ENCODE assay signal across 15 cellular contexts in genomic region chr3:114551770-114552526, GRCh38.
DNase-seq lines count a peak whose midpoint lies in the region; ATAC-seq and TF ChIP-seq lines count a peak whose summit lies in the region.
"Had no signal": no experiment of that assay in that cellular context is flagged by ENCODE, and none has a peak within 500 bp of the region (broad histone marks: within the 10 kb centered on the region; RNA-seq: fewer than 3 reads in every experiment).

No MANE protein-coding gene starts in this region.

- no peaks in the 10 kb centered on the region for H3K27me3 Mint-ChIP-seq in activated CD8-positive, alpha-beta memory T cell treated with anti-CD3 and anti-CD28 coated beads, Interleukin-2, amount 10 ng/mL, durations not matched to agents 7 days and 5 days

- H3K9me3 ChIP-seq in psoas muscle (no peaks in the 10 kb centered on the region), testis (no peaks in the 10 kb centered on the region)

- intact Hi-C loops in psoas muscle (cut with DNase I), result no loop called here
- intact Hi-C loops in testis (cut with DNase I; ENCODE audit: low total_unique reads), result no loop called here
- intact Hi-C loops in lower leg skin (cut with DNase I; ENCODE audit: low total_unique reads), result no loop called here

- H3K4me3 ChIP-seq in HFF-Myc (replicated peaks; ENCODE audit: low read depth, low read length) (no peak overlapping the region), psoas muscle (no peak overlapping the region), testis (no peak overlapping the region), lower leg skin (ENCODE audit: low read depth, poor library complexity, severe bottlenecking) (no peak overlapping the region)
- H3K4me3 ChIP-seq: neural progenitor cell had no signal

- H3K27me3 ChIP-seq in psoas muscle (ENCODE audit: insufficient read depth in 3 of 3, low read length in 2 of 3) (no peaks in the 10 kb centered on the region), testis (no peaks in the 10 kb centered on the region)
- H3K27me3 ChIP-seq: neural progenitor cell had no signal

- 77 to 92% (median 83%) methylated on average over 4 of the region's 4 CpGs for WGBS in psoas muscle, 3 donors
- WGBS in testis, 2 donors, result 87% methylated on average over 4 of the region's 4 CpGs
- WGBS in lower leg skin, 2 donors, result 86 to 91% methylated on average over 4 of the region's 4 CpGs

- H3K36me3 ChIP-seq in psoas muscle (ENCODE audit: insufficient read depth in 1 of 2, low read depth in 1 of 2) (no peaks in the 10 kb centered on the region), testis (ENCODE audit: low read depth, missing control alignments) (no peaks in the 10 kb centered on the region)
- H3K36me3 ChIP-seq: neural progenitor cell had no signal

- no peak overlapping the region for H3K27ac Mint-ChIP-seq in activated CD8-positive, alpha-beta memory T cell treated with anti-CD3 and anti-CD28 coated beads, Interleukin-2, amount 10 ng/mL, durations not matched to agents 7 days and 5 days
- H3K27ac Mint-ChIP-seq: activated naive CD4-positive, alpha-beta T cell treated with anti-CD3 and anti-CD28 coated beads for 36 hours; neural progenitor cell had no signal

- peaks cover 12% of the 10 kb centered on the region for H3K4me1 ChIP-seq in psoas muscle
- no peaks in the 10 kb centered on the region for H3K4me1 ChIP-seq in testis
- H3K4me1 ChIP-seq: neural progenitor cell had no signal

- no peaks in the 10 kb centered on the region for H3K4me1 Mint-ChIP-seq in activated CD8-positive, alpha-beta memory T cell treated with anti-CD3 and anti-CD28 coated beads, Interleukin-2, amount 10 ng/mL, durations not matched to agents 7 days and 5 days

- ATAC-seq in SK-N-SH treated with all-trans-retinoic acid at 6 μM for 48 hours (peak; percentile 78), psoas muscle (peak; percentile 36 to 60 (median 52))
- ATAC-seq in activated CD8-positive, alpha-beta memory T cell treated with anti-CD3 and anti-CD28 coated beads, Interleukin-2, amount 10 ng/mL, durations not matched to agents 7 days and 5 days, result no peak

- H3K27ac ChIP-seq in psoas muscle (no peak overlapping the region), testis (no peak overlapping the region)
- H3K27ac ChIP-seq: neural progenitor cell had no signal

- H3K4me3 Mint-ChIP-seq in activated CD8-positive, alpha-beta memory T cell treated with anti-CD3 and anti-CD28 coated beads, Interleukin-2, amount 10 ng/mL, durations not matched to agents 7 days and 5 days, result no peak overlapping the region
- H3K4me3 Mint-ChIP-seq: activated naive CD4-positive, alpha-beta T cell treated with anti-CD3 and anti-CD28 coated beads for 36 hours; neural progenitor cell had no signal

- H3K9me3 Mint-ChIP-seq in activated CD8-positive, alpha-beta memory T cell treated with anti-CD3 and anti-CD28 coated beads, Interleukin-2, amount 10 ng/mL, durations not matched to agents 7 days and 5 days (ENCODE audit: low read depth), result no peaks in the 10 kb centered on the region
- H3K9me3 Mint-ChIP-seq: activated naive CD4-positive, alpha-beta T cell treated with anti-CD3 and anti-CD28 coated beads for 36 hours; neural progenitor cell had no signal

- peaks cover 2% of the 10 kb centered on the region for H3K36me3 Mint-ChIP-seq in activated CD8-positive, alpha-beta memory T cell treated with anti-CD3 and anti-CD28 coated beads, Interleukin-2, amount 10 ng/mL, durations not matched to agents 7 days and 5 days
- H3K36me3 Mint-ChIP-seq: neural progenitor cell had no signal

- peak; percentile 68 for DNase-seq in HFF-Myc (ENCODE audit: extremely low read depth, low read depth)
- DNase-seq in fibroblast of gingiva (ENCODE audit: low read depth), result peak; percentile 21
- DNase-seq in psoas muscle, result no peak
- no peak for DNase-seq in testis
- no peak for DNase-seq in UCSD-AML1 (lab: John Stamatoyannopoulos, UW; ENCODE audit: unreplicated experiment)
- no peak for DNase-seq in activated CD8-positive, alpha-beta memory T cell treated with anti-CD3 and anti-CD28 coated beads, Interleukin-2, amount 10 ng/mL, durations not matched to agents 7 days and 5 days
- no peak for DNase-seq in lower leg skin (ENCODE audit: low spot score in 2 of 2)
- DNase-seq: activated CD4-positive, alpha-beta T cell treated with anti-CD3 and anti-CD28 coated beads, Interleukin-2, amount 50 U/mL, for 48 hours; activated naive CD4-positive, alpha-beta T cell treated with anti-CD3 and anti-CD28 coated beads for 36 hours; DMS 273 treated with DMSO at 0.1 percent for 48 hours; effector CD4-positive, alpha-beta T cell; NCI-H1105; NCI-H774 had no signal

- CTCF ChIA-PET in activated CD8-positive, alpha-beta memory T cell treated with anti-CD3 and anti-CD28 coated beads, Interleukin-2, amount 10 ng/mL, durations not matched to agents 7 days and 5 days (lab: Charles Lee), result interaction anchor here (0.7 kb wide), 1 partner anchor 47 kb away, joined by 3 read pairs; no protein-coding TSS in a partner anchor

- TF ChIP-seq CTCF in HFF-Myc (IDR thresholded peaks at IDR 0.05; ENCODE audit: low read depth, low read length, missing control alignments), result no peak
- no peak for TF ChIP-seq CTCF in psoas muscle (IDR thresholded peaks at IDR 0.05)
- TF ChIP-seq CTCF in testis (IDR thresholded peaks at IDR 0.05), result no peak
- TF ChIP-seq CTCF in lower leg skin (IDR thresholded peaks at IDR 0.05), result no peak

- TF ChIP-seq POLR2A in testis (IDR thresholded peaks at IDR 0.05) (no peak), lower leg skin (IDR thresholded peaks at IDR 0.05) (no peak)

TF ChIP-seq in SK-N-SH treated with all-trans-retinoic acid at 6 μM for 48 hours, 23 proteins besides CTCF, POLR2A, EP300 and RAD21:
- TF ChIP-seq ISL1 (CRISPR knock-in tag; IDR thresholded peaks at IDR 0.05), result no peak
- no peak for TF ChIP-seq CSRNP3 (CRISPR knock-in tag; IDR thresholded peaks at IDR 0.05)
- no peak for TF ChIP-seq ZFP30 (CRISPR knock-in tag; IDR thresholded peaks at IDR 0.05)
- no peak for TF ChIP-seq PATZ1 (CRISPR knock-in tag; IDR thresholded peaks at IDR 0.05; ENCODE audit: borderline replicate concordance)
- no peak for TF ChIP-seq ESRRG (CRISPR knock-in tag; IDR thresholded peaks at IDR 0.05)
- no peak for TF ChIP-seq BACH2 (CRISPR knock-in tag; IDR thresholded peaks at IDR 0.05; ENCODE audit: borderline replicate concordance)
- TF ChIP-seq TOX (CRISPR knock-in tag; IDR thresholded peaks at IDR 0.05; ENCODE audit: borderline replicate concordance), result no peak
- TF ChIP-seq CREB5 (CRISPR knock-in tag; IDR thresholded peaks at IDR 0.05; ENCODE audit: low read depth), result no peak
- no peak for TF ChIP-seq ZC3H10 (CRISPR knock-in tag; IDR thresholded peaks at IDR 0.05)
- no peak for TF ChIP-seq PPARA (CRISPR knock-in tag; IDR thresholded peaks at IDR 0.05; ENCODE audit: borderline replicate concordance)

Comparison
In these comparisons a context has a peak if more than half of its experiments do, and no peak if none do; other contexts are left out.
1. DNase-seq: peak in HFF-Myc (single experiment) and fibroblast of gingiva (single experiment); none in psoas muscle (0 of 2), testis (single experiment), UCSD-AML1 (single experiment), activated CD8-positive, alpha-beta memory T cell treated with anti-CD3 and anti-CD28 coated beads, Interleukin-2, amount 10 ng/mL, durations not matched to agents 7 days and 5 days (single experiment) and lower leg skin (0 of 2).